Comparison of ENCODE assay signal across 1 cellular context in genomic region chr14:87149583-87150354, GRCh38.
A peak's percentile ranks its signal among the peaks of the same experiment; 100 is the strongest.
TF ChIP-seq lines count a peak whose summit lies in the region.

No MANE protein-coding gene starts in this region.

TF ChIP-seq in H1, 55 proteins besides CTCF, POLR2A, EP300 and RAD21 (continued from another document):
- peak; percentile 88 for TF ChIP-seq CHD7 (IDR thresholded peaks at IDR 0.05; ENCODE audit: insufficient replicate concordance, low read length)
- TF ChIP-seq CREB1 (IDR thresholded peaks at IDR 0.05) = no peak
- TF ChIP-seq CHD2 (IDR thresholded peaks at IDR 0.05; ENCODE audit: low read length) = peak; percentile 37; the same call in 1 of the 2 replicates
- TF ChIP-seq GTF2F1 (IDR thresholded peaks at IDR 0.05; ENCODE audit: borderline replicate concordance, low read depth, low read length) = no peak
- no peak for TF ChIP-seq SIRT6 (IDR thresholded peaks at IDR 0.05; ENCODE audit: low read length)
- TF ChIP-seq ATF2 (IDR thresholded peaks at IDR 0.05; ENCODE audit: low read length) = peak; percentile 48; the same call in 1 of the 2 replicates
- TF ChIP-seq TEAD4 (IDR thresholded peaks at IDR 0.05; ENCODE audit: low read depth, low read length) = peak; percentile 77
- no peak for TF ChIP-seq JUN (IDR thresholded peaks at IDR 0.05; ENCODE audit: low read depth, low read length)
- no peak for TF ChIP-seq KDM4A (IDR thresholded peaks at IDR 0.05; ENCODE audit: low read depth, low read length, severe bottlenecking)
- no peak for TF ChIP-seq ATF3 (IDR thresholded peaks at IDR 0.05; ENCODE audit: insufficient read depth, low read depth, low read length)
- TF ChIP-seq E2F6 (IDR thresholded peaks at IDR 0.05) = no peak
- TF ChIP-seq RFX5 (IDR thresholded peaks at IDR 0.05; ENCODE audit: borderline replicate concordance, low read depth, low read length) = no peak
- TF ChIP-seq FOSL1 (IDR thresholded peaks at IDR 0.05; ENCODE audit: insufficient read depth, low read depth, low read length) = no peak
- TF ChIP-seq HDAC6 (IDR thresholded peaks at IDR 0.05; ENCODE audit: low read depth, low read length) = no peak
- no peak for TF ChIP-seq BRCA1 (IDR thresholded peaks at IDR 0.05; ENCODE audit: low read depth, low read length)
- TF ChIP-seq CHD1 (IDR thresholded peaks at IDR 0.05; ENCODE audit: low read depth, low read length) = no peak
- no peak for TF ChIP-seq ASH2L (IDR thresholded peaks at IDR 0.05; ENCODE audit: low read length)
- peak; percentile 80 for TF ChIP-seq SP1 (IDR thresholded peaks at IDR 0.05; ENCODE audit: low read depth, low read length)
- no peak for TF ChIP-seq SP2 (IDR thresholded peaks at IDR 0.05; ENCODE audit: low read length)
- TF ChIP-seq CBX8 (IDR thresholded peaks at IDR 0.05; ENCODE audit: borderline replicate concordance, low read depth, low read length) = no peak
- no peak for TF ChIP-seq TBP (IDR thresholded peaks at IDR 0.05; ENCODE audit: low read depth, low read length)
- peak; percentile 74 for TF ChIP-seq NANOG (IDR thresholded peaks at IDR 0.05; ENCODE audit: insufficient read depth, low read depth, low read length, poor library complexity, severe bottlenecking)
- TF ChIP-seq SRF (IDR thresholded peaks at IDR 0.05; ENCODE audit: low read depth, low read length) = no peak
- peak; percentile 65 for TF ChIP-seq JUND (IDR thresholded peaks at IDR 0.05; ENCODE audit: low read length)
- TF ChIP-seq HDAC2 (IDR thresholded peaks at IDR 0.05; ENCODE audit: borderline replicate concordance in 1 of 2, low read depth in 2 of 2, low read length in 2 of 2) = peak; percentile 61 to 74; a peak in 1 of 4 replicates
- no peak for TF ChIP-seq RBBP5 (IDR thresholded peaks at IDR 0.05; ENCODE audit: borderline replicate concordance, low read depth, low read length)
- peak; percentile 99 for TF ChIP-seq TCF12 (IDR thresholded peaks at IDR 0.05; ENCODE audit: low read depth, low read length)
- TF ChIP-seq CTBP2 (IDR thresholded peaks at IDR 0.05; ENCODE audit: borderline replicate concordance, insufficient read depth, insufficient read length, low read length) = no peak
- TF ChIP-seq USF2 (IDR thresholded peaks at IDR 0.05; ENCODE audit: low read length) = no peak
- TF ChIP-seq PHF8 (conservative IDR thresholded peaks at IDR 0.05; ENCODE audit: low read depth, low read length) = no peak
- TF ChIP-seq RXRA (IDR thresholded peaks at IDR 0.05; ENCODE audit: insufficient read depth, low read depth, low read length) = 0 out of 2 replicates have a peak, but pooled peaks have one; percentile 53
- TF ChIP-seq EZH2 (IDR thresholded peaks at IDR 0.05; ENCODE audit: low read depth, low read length, severe bottlenecking) = no peak
- TF ChIP-seq BACH1 (IDR thresholded peaks at IDR 0.05; ENCODE audit: low read length) = no peak
- TF ChIP-seq CBX5 (IDR thresholded peaks at IDR 0.05; ENCODE audit: low read depth, low read length) = no peak
- peak; percentile 62 to 80 for TF ChIP-seq BCL11A (IDR thresholded peaks at IDR 0.05; ENCODE audit: low read depth in 2 of 2, low read length in 2 of 2)
- no peak for TF ChIP-seq SAP30 (IDR thresholded peaks at IDR 0.05; ENCODE audit: insufficient read depth, insufficient replicate concordance, low read length)
- TF ChIP-seq CEBPB (IDR thresholded peaks at IDR 0.05; ENCODE audit: low read depth, low read length) = peak; percentile 96
- no peak for TF ChIP-seq NRF1 (IDR thresholded peaks at IDR 0.05; ENCODE audit: low read depth, low read length)
- peak; percentile 49; the same call in 1 of the 2 replicates for TF ChIP-seq KDM1A (IDR thresholded peaks at IDR 0.05; ENCODE audit: borderline replicate concordance, low read length)
- peak; percentile 93 for TF ChIP-seq POU5F1 (IDR thresholded peaks at IDR 0.05; ENCODE audit: low read depth, low read length)
- TF ChIP-seq MAFK (IDR thresholded peaks at IDR 0.05; ENCODE audit: low read depth, low read length) = no peak
- TF ChIP-seq SUZ12 (IDR thresholded peaks at IDR 0.05; ENCODE audit: low read length) = no peak
- no peak for TF ChIP-seq MAX (IDR thresholded peaks at IDR 0.05)
- peak; percentile 94 for TF ChIP-seq POLR2AphosphoS5 (IDR thresholded peaks at IDR 0.05; ENCODE audit: low read depth, low read length)
- no peak for TF ChIP-seq RNF2 (IDR thresholded peaks at IDR 0.05; ENCODE audit: borderline replicate concordance, low read depth, low read length, missing control alignments, poor library complexity, severe bottlenecking)
- TF ChIP-seq TAF1 (IDR thresholded peaks at IDR 0.05; ENCODE audit: low read depth, low read length) = no peak
- TF ChIP-seq SIN3A (conservative IDR thresholded peaks at IDR 0.05 in 1 of 2, IDR thresholded peaks at IDR 0.05 in 1 of 2; ENCODE audit: low read depth in 1 of 2, low read length in 2 of 2) = 0 out of 4 replicates have a peak, but pooled peaks of 1 of the 2 experiments have one; percentile 36
- no peak for TF ChIP-seq TAF7 (optimal IDR thresholded peaks at IDR 0.05; ENCODE audit: borderline replicate concordance, low read depth, low read length)
- no peak for TF ChIP-seq SIX5 (IDR thresholded peaks at IDR 0.05; ENCODE audit: low read depth, low read length)
- TF ChIP-seq SP4 (IDR thresholded peaks at IDR 0.05; ENCODE audit: low read length) = no peak
- TF ChIP-seq GABPA (IDR thresholded peaks at IDR 0.05; ENCODE audit: borderline replicate concordance, insufficient read depth, low read length) = no peak
- TF ChIP-seq KDM5A (IDR thresholded peaks at IDR 0.05; ENCODE audit: low read length) = no peak
- no peak for TF ChIP-seq YY1 (IDR thresholded peaks at IDR 0.05; ENCODE audit: low read depth, low read length)
- TF ChIP-seq ZNF274 (IDR thresholded peaks at IDR 0.05; ENCODE audit: borderline replicate concordance, extremely low read depth, low read length) = no peak
